ENCODE assay signal across 8 cellular contexts in genomic region chr7:55130554-55131198, GRCh38.
DNase-seq lines count a peak whose midpoint lies in the region; ATAC-seq and TF ChIP-seq lines count a peak whose summit lies in the region.

No MANE protein-coding gene starts in this region.

- H3K36me3 ChIP-seq in RWPE2 (ENCODE audit: low read depth) (peaks cover 47% of the 10 kb centered on the region), heart right ventricle (no peaks in the 10 kb centered on the region), skeletal muscle satellite cell (ENCODE audit: insufficient read depth, low read length) (peaks cover 5% of the 10 kb centered on the region)

- H3K4me3 Mint-ChIP-seq in progenitor cell of endocrine pancreas (ENCODE audit: low read depth): no peak overlapping the region

- intact Hi-C loops in heart right ventricle (cut with DNase I): loop anchor here in 5 of 10 donors (5.0 to 10.0 kb wide), 10 partner anchors 33 to 127 kb away; partner anchors contain the start of gene EGFR (in 1 of the 5)

- DNase-seq in RWPE2 (ENCODE audit: low spot score) (no peak), heart right ventricle (peak; percentile 45 to 46), progenitor cell of endocrine pancreas (ENCODE audit: low spot score, unreplicated experiment) (no peak)
- DNase-seq in effector CD8-positive, alpha-beta T cell (lab: John Stamatoyannopoulos, UW): no peak

- no peak for TF ChIP-seq CTCF in RWPE2 (IDR thresholded peaks at IDR 0.05; ENCODE audit: poor library complexity, severe bottlenecking)
- no peak for TF ChIP-seq CTCF in heart right ventricle (IDR thresholded peaks at IDR 0.05)
- TF ChIP-seq CTCF in progenitor cell of endocrine pancreas (IDR thresholded peaks at IDR 0.05; ENCODE audit: unreplicated experiment): no peak

- H3K27me3 Mint-ChIP-seq in progenitor cell of endocrine pancreas: no peaks in the 10 kb centered on the region

- ATAC-seq in GM21390 (IDR thresholded peaks at IDR 0.05; ENCODE audit: unreplicated experiment) (peak; percentile 41), RWPE2 (ENCODE audit: low read depth) (no peak), heart right ventricle (peak; percentile 13 to 34 (median 25)), GM21737 (IDR thresholded peaks at IDR 0.05; ENCODE audit: unreplicated experiment) (no peak), HG02981 (IDR thresholded peaks at IDR 0.05; ENCODE audit: unreplicated experiment) (no peak)

- no peak overlapping the region for H3K27ac Mint-ChIP-seq in progenitor cell of endocrine pancreas

- H3K4me1 Mint-ChIP-seq in progenitor cell of endocrine pancreas (ENCODE audit: low read depth): peaks cover 8% of the 10 kb centered on the region

- H3K27me3 ChIP-seq in RWPE2 (ENCODE audit: insufficient read depth, poor library complexity, severe bottlenecking) (no peaks in the 10 kb centered on the region), heart right ventricle (no peaks in the 10 kb centered on the region), skeletal muscle satellite cell (ENCODE audit: control insufficient read depth, insufficient read depth, low read length) (no peaks in the 10 kb centered on the region)

- H3K9me3 ChIP-seq in RWPE2 (ENCODE audit: severe bottlenecking) (no peaks in the 10 kb centered on the region), heart right ventricle (peaks cover 0 to 5% (median 0%) of the 10 kb centered on the region in 11 donors), skeletal muscle satellite cell (replicated peaks; ENCODE audit: low read length) (no peaks in the 10 kb centered on the region)

- 57 to 73% methylated on average over 11 of the region's 11 CpGs for WGBS in heart right ventricle, 2 donors

- H3K9me3 Mint-ChIP-seq in progenitor cell of endocrine pancreas (ENCODE audit: low read depth): no peaks in the 10 kb centered on the region

- H3K4me1 ChIP-seq in RWPE2 (ENCODE audit: insufficient read depth, poor library complexity, severe bottlenecking) (peaks cover 93% of the 10 kb centered on the region), heart right ventricle (peaks cover 26 to 92% (median 78%) of the 10 kb centered on the region in 9 donors), skeletal muscle satellite cell (ENCODE audit: control insufficient read depth, insufficient read depth, low read length) (peaks cover 90% of the 10 kb centered on the region)

- no peaks in the 10 kb centered on the region for H3K36me3 Mint-ChIP-seq in progenitor cell of endocrine pancreas (ENCODE audit: insufficient read depth)

- H3K4me3 ChIP-seq in RWPE2 (ENCODE audit: severe bottlenecking): no peak overlapping the region
- no peak overlapping the region for H3K4me3 ChIP-seq in heart right ventricle
- peak overlapping the region; percentile 11 for H3K4me3 ChIP-seq in skeletal muscle satellite cell (ENCODE audit: low read length)

- H3K9ac ChIP-seq in skeletal muscle satellite cell (ENCODE audit: low read depth, low read length): peak overlapping the region; percentile 81

- H3K27ac ChIP-seq in RWPE2 (ENCODE audit: poor library complexity, severe bottlenecking) (peak overlapping the region; percentile 99), heart right ventricle (peak overlapping the region in 9 of 10 donors; percentile 36 to 85 (median 60))

- H3K4me2 ChIP-seq in skeletal muscle satellite cell (ENCODE audit: low read length): peak overlapping the region; percentile 61

Comparison
In these comparisons a context has a peak if more than half of its experiments do, and no peak if none do; other contexts are left out.
1. ATAC-seq: peak in GM21390 (single experiment) and heart right ventricle (8 of 8); none in RWPE2 (single experiment), GM21737 (single experiment) and HG02981 (single experiment).
2. DNase-seq: peak in heart right ventricle (2 of 2); none in RWPE2 (single experiment), progenitor cell of endocrine pancreas (single experiment) and effector CD8-positive, alpha-beta T cell (single experiment).